ENCODE assay signal across 10 cellular contexts in the genomic region with DNA sequence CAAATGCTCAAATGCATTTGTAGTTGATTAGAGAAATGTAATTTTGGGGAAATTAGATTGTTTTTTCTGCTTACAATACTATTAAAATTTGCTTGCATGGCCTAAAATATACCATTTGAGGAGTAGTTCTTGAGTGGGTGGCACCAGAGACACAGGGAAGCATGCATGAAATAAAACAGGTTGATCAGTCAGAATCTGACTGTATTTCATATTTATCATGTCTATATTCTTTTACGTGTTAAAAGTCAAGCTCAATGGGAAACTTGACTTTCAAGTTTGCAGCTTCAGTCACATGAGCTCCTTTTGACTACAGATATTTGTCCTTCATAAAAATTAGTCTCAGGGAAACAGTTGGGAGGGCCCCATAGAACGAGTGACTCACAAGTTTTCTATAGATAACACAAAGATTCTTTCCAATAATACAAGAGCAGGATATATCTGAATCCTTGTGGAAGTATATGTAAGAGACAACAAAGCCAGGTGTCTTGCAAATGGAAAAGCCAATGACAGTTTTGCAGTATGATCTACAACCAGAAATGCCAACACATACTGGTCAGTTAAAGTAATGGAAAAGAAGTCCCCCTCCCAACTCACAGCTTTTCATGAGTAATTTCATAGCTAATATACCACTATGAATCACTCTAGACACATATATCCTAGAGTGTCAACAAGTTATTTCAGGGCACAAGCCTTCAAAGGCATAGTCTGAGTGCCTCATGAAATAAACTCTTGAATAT. TPM values are rescaled to one million over a fixed set of nuclear protein-coding genes. Genes with fewer than 3 reads are reported as not detected.
A peak's percentile ranks its signal among the peaks of the same experiment; 100 is the strongest.
DNase-seq lines count a peak whose midpoint lies in the region; ATAC-seq, FAIRE-seq and TF ChIP-seq lines count a peak whose summit lies in the region.
"Had no signal": no experiment of that assay in that cellular context is flagged by ENCODE, and none has a peak within 500 bp of the region (broad histone marks: within the 10 kb centered on the region; RNA-seq: fewer than 3 reads in every experiment).

No MANE protein-coding gene starts in this region.

- H3K23ac ChIP-seq in neuronal stem cell (ENCODE audit: low read depth, low read length, poor library complexity) = no peak overlapping the region

- H3K27ac ChIP-seq in osteoblast (ENCODE audit: low read depth, low read length) (peak overlapping the region; percentile 60), neuronal stem cell (replicated peaks; ENCODE audit: low read length) (no peak overlapping the region)

- H3K36me3 ChIP-seq in bronchial epithelial cell (ENCODE audit: control insufficient read depth, insufficient read depth, low read length) (no peaks in the 10 kb centered on the region), osteoblast (ENCODE audit: insufficient read depth, low read length) (peaks cover 7% of the 10 kb centered on the region), neuronal stem cell (replicated peaks in 1 of 2; ENCODE audit: control insufficient read depth in 2 of 2, insufficient read depth in 2 of 2, low read length in 2 of 2) (peaks cover 0 to 18% of the 10 kb centered on the region in 2 donors)

- ATAC-seq in omental fat pad (ENCODE audit: low FRiP score) (no peak), GM18868 (IDR thresholded peaks at IDR 0.05; ENCODE audit: unreplicated experiment) (no peak)

- no peaks in the 10 kb centered on the region for H3K79me2 ChIP-seq in osteoblast (ENCODE audit: insufficient read depth, low read length)

- no peak overlapping the region for H3K14ac ChIP-seq in neuronal stem cell (ENCODE audit: low read length)

- H2BK15ac ChIP-seq in neuronal stem cell (ENCODE audit: low read length) = no peak overlapping the region

- H3K18ac ChIP-seq in neuronal stem cell (ENCODE audit: low read length) = no peak overlapping the region

- no peak overlapping the region for H4K91ac ChIP-seq in neuronal stem cell (ENCODE audit: low read depth, low read length, poor library complexity)

- DNase-seq in EH (ENCODE audit: low read depth) = peak; percentile 71
- peak; percentile 75 for DNase-seq in HTR-8/SVneo (ENCODE audit: insufficient read length, low spot score)
- peak; percentile 95 for DNase-seq in bronchial epithelial cell (ENCODE audit: low read depth)
- peak; percentile 71 for DNase-seq in osteoblast (ENCODE audit: insufficient read length, low spot score, missing footprints)
- no peak for DNase-seq in omental fat pad (ENCODE audit: low spot score)
- no peak for DNase-seq in cerebellar cortex (ENCODE audit: low spot score)
- no peak for DNase-seq in neuronal stem cell (ENCODE audit: low spot score)
- DNase-seq: aorta; stimulated activated CD4-positive, alpha-beta T cell treated with anti-CD3 and anti-CD28 coated beads, Interleukin-2, amount 100 ng/mL, for 24 hours had no signal

- no peak for TF ChIP-seq CTCF in bronchial epithelial cell (IDR thresholded peaks at IDR 0.05; ENCODE audit: insufficient read depth, low read length, severe bottlenecking)
- TF ChIP-seq CTCF in osteoblast (IDR thresholded peaks at IDR 0.05; ENCODE audit: extremely low read depth, low read depth, low read length) = no peak
- no peak for TF ChIP-seq CTCF in omental fat pad (IDR thresholded peaks at IDR 0.05)

- H2BK12ac ChIP-seq in neuronal stem cell (ENCODE audit: low read length) = no peak overlapping the region

- H3K4me1 ChIP-seq in osteoblast (ENCODE audit: insufficient read depth, low read length) (peaks cover 30% of the 10 kb centered on the region), neuronal stem cell (ENCODE audit: control insufficient read depth in 2 of 2, insufficient read depth in 1 of 2, low read depth in 1 of 2, low read length in 2 of 2) (peaks cover 0 to 3% of the 10 kb centered on the region in 2 donors)

- H2BK5ac ChIP-seq in neuronal stem cell (ENCODE audit: low read length) = no peak overlapping the region

- H2AFZ ChIP-seq in osteoblast (ENCODE audit: low read length) (no peak overlapping the region), neuronal stem cell (ENCODE audit: low read length) (no peak overlapping the region)

- no peaks in the 10 kb centered on the region for H4K20me1 ChIP-seq in osteoblast (ENCODE audit: insufficient read depth, low read length)

- H2AK5ac ChIP-seq in neuronal stem cell (ENCODE audit: low read depth, low read length) = no peak overlapping the region

- peak overlapping the region; percentile 40 for H3K4me2 ChIP-seq in osteoblast (ENCODE audit: insufficient read depth, low read length)
- no peak overlapping the region for H3K4me2 ChIP-seq in neuronal stem cell (ENCODE audit: insufficient read depth, low read length, poor library complexity, severe bottlenecking)

- H3K27me3 ChIP-seq in bronchial epithelial cell (ENCODE audit: control insufficient read depth, insufficient read depth, low read length) = no peaks in the 10 kb centered on the region
- H3K27me3 ChIP-seq in osteoblast (ENCODE audit: insufficient read depth, low read length) = no peaks in the 10 kb centered on the region
- no peaks in the 10 kb centered on the region for H3K27me3 ChIP-seq in neuronal stem cell (ENCODE audit: control insufficient read depth in 3 of 3, insufficient read depth in 3 of 3, low read depth in 1 of 3, low read length in 3 of 3)

- no peaks in the 10 kb centered on the region for H3K79me1 ChIP-seq in neuronal stem cell (ENCODE audit: low read depth, low read length)

- H3K9me3 ChIP-seq in osteoblast (ENCODE audit: low read depth, low read length) = no peaks in the 10 kb centered on the region
- no peaks in the 10 kb centered on the region for H3K9me3 ChIP-seq in neuronal stem cell (replicated peaks in 1 of 2; ENCODE audit: control insufficient read depth in 2 of 2, insufficient read depth in 1 of 2, low read depth in 1 of 2, low read length in 2 of 2)

- no CpG with 5 or more reads among the region's 2 CpGs for WGBS in neuronal stem cell (ENCODE audit: extremely low coverage in 2 of 2, insufficient read length in 2 of 2, insufficient replicate concordance in 1 of 2), 2 donors

- H2BK120ac ChIP-seq in neuronal stem cell (ENCODE audit: low read depth, low read length) = no peak overlapping the region

- no peak overlapping the region for H4K8ac ChIP-seq in neuronal stem cell (ENCODE audit: low read depth, low read length)

- H3K4me3 ChIP-seq in bronchial epithelial cell (ENCODE audit: low read depth, low read length) (no peak overlapping the region), osteoblast (ENCODE audit: insufficient read depth, low read length) (no peak overlapping the region), neuronal stem cell (ENCODE audit: low read length in 2 of 2) (no peak overlapping the region)

- FAIRE-seq in HTR-8/SVneo (lab: Jason Lieb, UNC) (no peak), bronchial epithelial cell (lab: Jason Lieb, UNC) (no peak)

- no peak overlapping the region for H3K9ac ChIP-seq in neuronal stem cell (ENCODE audit: low read depth, low read length, poor library complexity)

- H3K4ac ChIP-seq in neuronal stem cell (ENCODE audit: low read length) = no peak overlapping the region

RNA-seq across cellular contexts. Expression of gene CORO6, which starts 42.2 kb away (rescaled TPM):
- total RNA-seq in bronchial epithelial cell (0.79 and 1.0 TPM in 2 replicates), osteoblast (12.7 and 20.3 TPM in 2 replicates), omental fat pad (10 to 100 TPM; 10.7 to 45.9 (median 14.1) TPM)
- polyA plus RNA-seq in neuronal stem cell (2013, experiment 1 of 2) = 5.2 TPM
- 5.5 TPM for polyA plus RNA-seq in neuronal stem cell (2013, experiment 2 of 2)

Comparison
In these comparisons a context has a peak if more than half of its experiments do, and no peak if none do; other contexts are left out.
1. DNase-seq: peak in EH (single experiment), HTR-8/SVneo (single experiment), bronchial epithelial cell (single experiment) and osteoblast (single experiment); none in omental fat pad (single experiment), cerebellar cortex (single experiment) and neuronal stem cell (single experiment).